In genomic region chr11:61769946-61770683, GRCh38 we compare ENCODE assay signal across 1 cellular context.
TF ChIP-seq lines count a peak whose summit lies in the region.

No MANE protein-coding gene starts in this region.

TF ChIP-seq in IMR-90, 13 proteins besides CTCF, POLR2A, EP300 and RAD21:
- TF ChIP-seq USF2 (IDR thresholded peaks at IDR 0.05; ENCODE audit: low read depth, low read length) (no peak), MAZ (IDR thresholded peaks at IDR 0.05; ENCODE audit: borderline replicate concordance, low read depth, low read length) (no peak), RFX5 (IDR thresholded peaks at IDR 0.05; ENCODE audit: low read depth, low read length) (no peak), CHD1 (IDR thresholded peaks at IDR 0.05; ENCODE audit: low read depth, low read length) (no peak), MXI1 (IDR thresholded peaks at IDR 0.05; ENCODE audit: borderline replicate concordance, low read depth, low read length) (no peak), FOS (IDR thresholded peaks at IDR 0.05; ENCODE audit: low read depth, low read length) (no peak), MAFK (IDR thresholded peaks at IDR 0.05; ENCODE audit: low read depth, low read length) (no peak), BHLHE40 (IDR thresholded peaks at IDR 0.05; ENCODE audit: low read depth, low read length) (no peak), RCOR1 (IDR thresholded peaks at IDR 0.05; ENCODE audit: insufficient replicate concordance, low read length) (no peak), NFE2L2 (IDR thresholded peaks at IDR 0.05; ENCODE audit: low read depth, low read length) (no peak), CEBPB (IDR thresholded peaks at IDR 0.05; ENCODE audit: low read depth, low read length) (no peak), ELK1 (IDR thresholded peaks at IDR 0.05; ENCODE audit: borderline replicate concordance, low read depth, low read length) (no peak), SMC3 (IDR thresholded peaks at IDR 0.05; ENCODE audit: low read depth, low read length) (no peak)
